Comparison of ENCODE assay signal across 1 cellular context in the genomic region with DNA sequence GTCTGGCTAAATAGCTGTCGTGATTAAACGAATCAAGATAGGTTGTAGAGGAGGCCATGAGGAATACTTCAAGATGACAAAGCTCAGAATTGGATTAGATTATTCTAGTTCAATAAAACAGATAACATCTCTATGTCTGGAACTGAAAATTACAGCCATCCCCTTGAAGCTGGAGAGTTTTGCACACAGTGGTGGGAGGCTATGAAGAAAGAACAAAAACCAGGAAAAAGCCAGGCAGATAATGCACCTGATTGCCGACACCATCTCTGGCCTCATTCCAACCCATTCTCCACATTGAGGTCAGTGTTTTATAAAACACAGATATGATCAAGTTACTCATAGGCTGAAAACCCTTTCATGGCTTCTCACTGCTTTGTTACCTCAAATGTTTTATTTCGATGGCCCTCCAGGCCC.
TF ChIP-seq lines count a peak whose summit lies in the region.

No MANE protein-coding gene starts in this region.

TF ChIP-seq in SK-N-SH, 30 proteins besides CTCF, POLR2A, EP300 and RAD21 (continued from another document):
- TF ChIP-seq, protein P1, sequence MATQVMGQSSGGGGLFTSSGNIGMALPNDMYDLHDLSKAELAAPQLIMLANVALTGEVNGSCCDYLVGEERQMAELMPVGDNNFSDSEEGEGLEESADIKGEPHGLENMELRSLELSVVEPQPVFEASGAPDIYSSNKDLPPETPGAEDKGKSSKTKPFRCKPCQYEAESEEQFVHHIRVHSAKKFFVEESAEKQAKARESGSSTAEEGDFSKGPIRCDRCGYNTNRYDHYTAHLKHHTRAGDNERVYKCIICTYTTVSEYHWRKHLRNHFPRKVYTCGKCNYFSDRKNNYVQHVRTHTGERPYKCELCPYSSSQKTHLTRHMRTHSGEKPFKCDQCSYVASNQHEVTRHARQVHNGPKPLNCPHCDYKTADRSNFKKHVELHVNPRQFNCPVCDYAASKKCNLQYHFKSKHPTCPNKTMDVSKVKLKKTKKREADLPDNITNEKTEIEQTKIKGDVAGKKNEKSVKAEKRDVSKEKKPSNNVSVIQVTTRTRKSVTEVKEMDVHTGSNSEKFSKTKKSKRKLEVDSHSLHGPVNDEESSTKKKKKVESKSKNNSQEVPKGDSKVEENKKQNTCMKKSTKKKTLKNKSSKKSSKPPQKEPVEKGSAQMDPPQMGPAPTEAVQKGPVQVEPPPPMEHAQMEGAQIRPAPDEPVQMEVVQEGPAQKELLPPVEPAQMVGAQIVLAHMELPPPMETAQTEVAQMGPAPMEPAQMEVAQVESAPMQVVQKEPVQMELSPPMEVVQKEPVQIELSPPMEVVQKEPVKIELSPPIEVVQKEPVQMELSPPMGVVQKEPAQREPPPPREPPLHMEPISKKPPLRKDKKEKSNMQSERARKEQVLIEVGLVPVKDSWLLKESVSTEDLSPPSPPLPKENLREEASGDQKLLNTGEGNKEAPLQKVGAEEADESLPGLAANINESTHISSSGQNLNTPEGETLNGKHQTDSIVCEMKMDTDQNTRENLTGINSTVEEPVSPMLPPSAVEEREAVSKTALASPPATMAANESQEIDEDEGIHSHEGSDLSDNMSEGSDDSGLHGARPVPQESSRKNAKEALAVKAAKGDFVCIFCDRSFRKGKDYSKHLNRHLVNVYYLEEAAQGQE (IDR thresholded peaks at IDR 0.05; ENCODE audit: low read depth, low read length) = no peak
- TF ChIP-seq NRF1 (IDR thresholded peaks at IDR 0.05; ENCODE audit: low read depth, low read length) (no peak), TCF12 (IDR thresholded peaks at IDR 0.05) (peak; percentile 94), MEF2A (IDR thresholded peaks at IDR 0.05; ENCODE audit: borderline replicate concordance, low read depth) (no peak), ELF1 (IDR thresholded peaks at IDR 0.05) (no peak), GATA2 (CRISPR knock-in tag; IDR thresholded peaks at IDR 0.05) (peak; percentile 98), MXI1 (IDR thresholded peaks at IDR 0.05; ENCODE audit: low read depth, low read length) (peak; percentile 58; the same call in 1 of the 2 replicates)
- TF ChIP-seq, protein P2, sequence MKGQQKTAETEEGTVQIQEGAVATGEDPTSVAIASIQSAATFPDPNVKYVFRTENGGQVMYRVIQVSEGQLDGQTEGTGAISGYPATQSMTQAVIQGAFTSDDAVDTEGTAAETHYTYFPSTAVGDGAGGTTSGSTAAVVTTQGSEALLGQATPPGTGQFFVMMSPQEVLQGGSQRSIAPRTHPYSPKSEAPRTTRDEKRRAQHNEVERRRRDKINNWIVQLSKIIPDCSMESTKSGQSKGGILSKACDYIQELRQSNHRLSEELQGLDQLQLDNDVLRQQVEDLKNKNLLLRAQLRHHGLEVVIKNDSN (IDR thresholded peaks at IDR 0.05; ENCODE audit: borderline replicate concordance, low read depth) = no peak; the same call in 1 of the 2 replicates
